ENCODE assay signal across 24 cellular contexts in genomic region chr1:147561473-147561840, GRCh38. TPM values are rescaled to one million over a fixed set of nuclear protein-coding genes. Genes with fewer than 3 reads are reported as not detected.
DNase-seq lines count a peak whose midpoint lies in the region; ATAC-seq, FAIRE-seq and TF ChIP-seq lines count a peak whose summit lies in the region.
"Had no signal": no experiment of that assay in that cellular context is flagged by ENCODE, and none has a peak within 500 bp of the region (broad histone marks: within the 10 kb centered on the region; RNA-seq: fewer than 3 reads in every experiment).

No MANE protein-coding gene starts in this region.

- no peaks in the 10 kb centered on the region for H3K9me3 ChIP-seq in BLaER1
- no peaks in the 10 kb centered on the region for H3K9me3 ChIP-seq in body of pancreas
- no peaks in the 10 kb centered on the region for H3K9me3 ChIP-seq in T-helper 17 cell (ENCODE audit: control insufficient read depth, low read length, poor library complexity, severe bottlenecking)
- H3K9me3 ChIP-seq: Caco-2 had no signal

- TF ChIP-seq CTCF in D721Med (IDR thresholded peaks at IDR 0.05; ENCODE audit: insufficient read depth, missing control alignments) (no peak), body of pancreas (IDR thresholded peaks at IDR 0.05) (no peak)

- H3K27me3 Mint-ChIP-seq in T-helper 17 cell: peaks cover 11% of the 10 kb centered on the region
- H3K27me3 Mint-ChIP-seq: CD4-positive, alpha-beta T cell had no signal

- H3K4me1 ChIP-seq in BLaER1 (peaks cover 51% of the 10 kb centered on the region), body of pancreas (no peaks in the 10 kb centered on the region)
- H3K4me1 ChIP-seq: Caco-2 had no signal

- peak overlapping the region; percentile 46 for H3K4me2 ChIP-seq in BLaER1

- H3K27me3 ChIP-seq in BLaER1 (no peaks in the 10 kb centered on the region), body of pancreas (no peaks in the 10 kb centered on the region)

- peaks cover 3% of the 10 kb centered on the region for H3K36me3 Mint-ChIP-seq in T-helper 17 cell (ENCODE audit: low read depth)
- H3K36me3 Mint-ChIP-seq: CD8-positive, alpha-beta T cell had no signal

- H3K36me3 ChIP-seq in BLaER1 (no peaks in the 10 kb centered on the region), body of pancreas (replicated peaks in 1 of 2; ENCODE audit: insufficient read depth in 1 of 2, low read depth in 2 of 2) (no peaks in the 10 kb centered on the region)

- no peak overlapping the region for H3K4me3 ChIP-seq in BLaER1
- H3K4me3 ChIP-seq in body of pancreas: no peak overlapping the region
- H3K4me3 ChIP-seq: GM12878 had no signal

- H3K27ac ChIP-seq in BLaER1 (no peak overlapping the region), body of pancreas (no peak overlapping the region)
- H3K27ac ChIP-seq: C4-2B had no signal

- FAIRE-seq in D721Med (lab: Jason Lieb, UNC): peak; percentile 48
- FAIRE-seq: A204.1, GM12878, GM12892, GM18507 had no signal

- TF ChIP-seq POLR2A in body of pancreas (IDR thresholded peaks at IDR 0.05): no peak

- no peaks in the 10 kb centered on the region for H4K20me1 ChIP-seq in BLaER1

- H3K27ac Mint-ChIP-seq in T-helper 17 cell: no peak overlapping the region
- H3K27ac Mint-ChIP-seq: B cell; CD4-positive, alpha-beta T cell; CD8-positive, alpha-beta T cell had no signal

- DNase-seq in D721Med (ENCODE audit: insufficient read length, low spot score) (no peak), body of pancreas (no peak), T-helper 17 cell (no peak)
- DNase-seq in stimulated activated CD4-positive, alpha-beta T cell treated with anti-CD3 and anti-CD28 coated beads, Interleukin-4, amount 100 ng/mL, for 24 hours: no peak
- DNase-seq: 8988T; AML-193; Caco-2; Calu3; CD4-positive, alpha-beta T cell; CD8-positive, alpha-beta T cell; DMS 273 treated with DMSO at 0.1 percent for 48 hours; DMS153; DMS53; DMS79; DND-41; EL; GDM1 had no signal

- no peak for ATAC-seq in body of pancreas
- no peak for ATAC-seq in T-helper 17 cell
- ATAC-seq: CD8-positive, alpha-beta T cell; GM12878 had no signal

- intact Hi-C loops in body of pancreas (cut with DNase I): no loop called here

- no peak overlapping the region for H3K4me3 Mint-ChIP-seq in T-helper 17 cell
- H3K4me3 Mint-ChIP-seq: B cell; CD4-positive, alpha-beta T cell; CD8-positive, alpha-beta T cell had no signal

- WGBS in body of pancreas, 2 donors: 89 to 90% methylated on average over 4 of the region's 4 CpGs

- peaks cover 30% of the 10 kb centered on the region for H3K4me1 Mint-ChIP-seq in T-helper 17 cell

- H3K9ac ChIP-seq in BLaER1: no peak overlapping the region

RNA-seq across cellular contexts. Expression of gene BCL9, which starts 20.2 kb away (rescaled TPM):
- 1 to 10 TPM; 5.9 to 8.0 TPM for total RNA-seq in body of pancreas
- 10 to 100 TPM; 12.6 to 14.6 TPM for total RNA-seq in T-helper 17 cell
